16 cellular contexts compared by ENCODE assay signal in genomic region chr10:132158810-132159209, GRCh38. TPM values are rescaled to one million over a fixed set of nuclear protein-coding genes. Genes with fewer than 3 reads are reported as not detected.
DNase-seq lines count a peak whose midpoint lies in the region; ATAC-seq, FAIRE-seq and TF ChIP-seq lines count a peak whose summit lies in the region.
"Had no signal": no experiment of that assay in that cellular context is flagged by ENCODE, and none has a peak within 500 bp of the region (broad histone marks: within the 10 kb centered on the region; RNA-seq: fewer than 3 reads in every experiment).

No MANE protein-coding gene starts in this region.

- peak overlapping the region; percentile 38 for H3K4me3 ChIP-seq in naive thymus-derived CD4-positive, alpha-beta T cell (ENCODE audit: low read length)
- no peak overlapping the region for H3K4me3 ChIP-seq in thyroid gland (replicated peaks in 1 of 3)
- no peak overlapping the region for H3K4me3 ChIP-seq in small intestine (ENCODE audit: low read depth in 1 of 2, low read length in 2 of 2)
- H3K4me3 ChIP-seq: thoracic aorta had no signal

- H3K36me3 ChIP-seq in naive thymus-derived CD4-positive, alpha-beta T cell (ENCODE audit: control insufficient read depth in 2 of 3, insufficient read depth in 3 of 3, low read length in 3 of 3) = no peaks in the 10 kb centered on the region
- no peaks in the 10 kb centered on the region for H3K36me3 ChIP-seq in thyroid gland
- H3K36me3 ChIP-seq in small intestine (ENCODE audit: control insufficient read depth in 2 of 2, insufficient read depth in 2 of 2, low read length in 2 of 2) = no peaks in the 10 kb centered on the region
- H3K36me3 ChIP-seq: thoracic aorta had no signal

- peak overlapping the region; percentile 56 for H3K27ac Mint-ChIP-seq in activated CD8-positive, alpha-beta memory T cell treated with anti-CD3 and anti-CD28 coated beads, Interleukin-2, amount 10 ng/mL, durations not matched to agents 7 days and 5 days
- H3K27ac Mint-ChIP-seq in naive thymus-derived CD4-positive, alpha-beta T cell = peak overlapping the region in 8 of 9 donors; percentile 46 to 100 (median 98)

- peaks cover 3% of the 10 kb centered on the region for H3K27me3 Mint-ChIP-seq in activated CD8-positive, alpha-beta memory T cell treated with anti-CD3 and anti-CD28 coated beads, Interleukin-2, amount 10 ng/mL, durations not matched to agents 7 days and 5 days
- no peaks in the 10 kb centered on the region for H3K27me3 Mint-ChIP-seq in naive thymus-derived CD4-positive, alpha-beta T cell
- H3K27me3 Mint-ChIP-seq: activated naive CD4-positive, alpha-beta T cell treated with anti-CD3 and anti-CD28 coated beads, Interleukin-2, amount 50 U/mL, for 24 hours had no signal

- intact Hi-C loops in naive thymus-derived CD4-positive, alpha-beta T cell (cut with micrococcal nuclease) = loop anchor here (1.0 to 5.0 kb wide), 8 partner anchors 27 to 1118 kb away; partner anchors contain the start of genes ADAM8 (in 1 of the 2), DPYSL4 (in 1 of the 2), INPP5A (in 1 of the 2) and LRRC27 (in 1 of the 2)
- intact Hi-C loops in thyroid gland (cut with DNase I) = no loop called here

- WGBS in thyroid gland, 2 donors = 60% methylated on average over 1 of the region's 7 CpGs; no CpG with 5 or more reads in 1 of the 2 donors
- WGBS in small intestine, 3 donors = 62 to 88% (median 82%) methylated on average over 2 to 7 of the region's 7 CpGs

- no peaks in the 10 kb centered on the region for H3K9me3 ChIP-seq in naive thymus-derived CD4-positive, alpha-beta T cell (ENCODE audit: control insufficient read depth in 2 of 3, low read length in 3 of 3)
- H3K9me3 ChIP-seq in thyroid gland = no peaks in the 10 kb centered on the region
- no peaks in the 10 kb centered on the region for H3K9me3 ChIP-seq in small intestine (ENCODE audit: control insufficient read depth, low read depth)
- H3K9me3 ChIP-seq: thoracic aorta had no signal

- ATAC-seq in activated CD8-positive, alpha-beta memory T cell treated with anti-CD3 and anti-CD28 coated beads, Interleukin-2, amount 10 ng/mL, durations not matched to agents 7 days and 5 days = no peak
- ATAC-seq in naive thymus-derived CD4-positive, alpha-beta T cell = no peak
- ATAC-seq: left lobe of liver had no signal

- H3K36me3 Mint-ChIP-seq in activated CD8-positive, alpha-beta memory T cell treated with anti-CD3 and anti-CD28 coated beads, Interleukin-2, amount 10 ng/mL, durations not matched to agents 7 days and 5 days = peaks cover 2% of the 10 kb centered on the region
- H3K36me3 Mint-ChIP-seq in naive thymus-derived CD4-positive, alpha-beta T cell = peaks cover 0 to 3% (median 0%) of the 10 kb centered on the region in 5 donors
- H3K36me3 Mint-ChIP-seq: activated naive CD4-positive, alpha-beta T cell treated with anti-CD3 and anti-CD28 coated beads, Interleukin-2, amount 50 U/mL, for 24 hours; naive B cell had no signal

- no peak for DNase-seq in activated CD8-positive, alpha-beta memory T cell treated with anti-CD3 and anti-CD28 coated beads, Interleukin-2, amount 10 ng/mL, durations not matched to agents 7 days and 5 days
- DNase-seq in activated CD8-positive, alpha-beta memory T cell treated with anti-CD3 and anti-CD28 coated beads, Interleukin-2, amount 50 U/mL, for 4 hours = no peak
- DNase-seq in NAMALWA (ENCODE audit: low spot score) (peak; percentile 57), thyroid gland (no peak), NK-92 (lab: John Stamatoyannopoulos, UW; ENCODE audit: unreplicated experiment) (no peak), small intestine (no peak)
- DNase-seq in activated T-cell treated with anti-CD3 and anti-CD28 coated beads, Interleukin-2, amount 50 U/mL, for 48 hours = peak; percentile 25 to 33
- DNase-seq in naive thymus-derived CD4-positive, alpha-beta T cell = peak in 7 of 9 donors; percentile 35 to 86 (median 53)
- DNase-seq: activated CD4-positive, CD25-positive, alpha-beta regulatory T cell treated with anti-CD3 and anti-CD28 coated beads, Interleukin-2, amount 50 U/mL, for 72 hours; COR-L47; GDM1; naive B cell; NCI-H510A treated with DMSO at 0.1 percent for 48 hours had no signal

- no peak for TF ChIP-seq POLR2A in thyroid gland (IDR thresholded peaks at IDR 0.05)

- FAIRE-seq in small intestine (lab: Jason Lieb, UNC) = no peak

- POLR2A ChIA-PET in naive thymus-derived CD4-positive, alpha-beta T cell (lab: Charles Lee) = no interaction called here

- H3K4me3 Mint-ChIP-seq in activated CD8-positive, alpha-beta memory T cell treated with anti-CD3 and anti-CD28 coated beads, Interleukin-2, amount 10 ng/mL, durations not matched to agents 7 days and 5 days = no peak overlapping the region
- peak overlapping the region in 9 of 10 donors; percentile 34 to 79 (median 65) for H3K4me3 Mint-ChIP-seq in naive thymus-derived CD4-positive, alpha-beta T cell
- H3K4me3 Mint-ChIP-seq: activated naive CD4-positive, alpha-beta T cell treated with anti-CD3 and anti-CD28 coated beads, Interleukin-2, amount 50 U/mL, for 24 hours had no signal

- no peaks in the 10 kb centered on the region for H3K27me3 ChIP-seq in naive thymus-derived CD4-positive, alpha-beta T cell (ENCODE audit: control insufficient read depth in 2 of 2, insufficient read depth in 2 of 2, low read length in 2 of 2)
- no peaks in the 10 kb centered on the region for H3K27me3 ChIP-seq in thyroid gland
- H3K27me3 ChIP-seq in small intestine (ENCODE audit: control insufficient read depth in 2 of 2, insufficient read depth in 2 of 2, low read length in 2 of 2) = no peaks in the 10 kb centered on the region

- H3K4me1 Mint-ChIP-seq in activated CD8-positive, alpha-beta memory T cell treated with anti-CD3 and anti-CD28 coated beads, Interleukin-2, amount 10 ng/mL, durations not matched to agents 7 days and 5 days = peaks cover 25% of the 10 kb centered on the region
- peaks cover 13 to 50% (median 40%) of the 10 kb centered on the region in 7 donors for H3K4me1 Mint-ChIP-seq in naive thymus-derived CD4-positive, alpha-beta T cell

- CTCF ChIA-PET in activated CD8-positive, alpha-beta memory T cell treated with anti-CD3 and anti-CD28 coated beads, Interleukin-2, amount 10 ng/mL, durations not matched to agents 7 days and 5 days (lab: Charles Lee) = no interaction called here
- CTCF ChIA-PET in naive thymus-derived CD4-positive, alpha-beta T cell (lab: Charles Lee) = no interaction called here

- no peaks in the 10 kb centered on the region for H3K9me3 Mint-ChIP-seq in activated CD8-positive, alpha-beta memory T cell treated with anti-CD3 and anti-CD28 coated beads, Interleukin-2, amount 10 ng/mL, durations not matched to agents 7 days and 5 days (ENCODE audit: low read depth)
- H3K9me3 Mint-ChIP-seq in naive thymus-derived CD4-positive, alpha-beta T cell = peaks cover 0 to 11% (median 0%) of the 10 kb centered on the region in 11 donors
- H3K9me3 Mint-ChIP-seq: activated naive CD4-positive, alpha-beta T cell treated with anti-CD3 and anti-CD28 coated beads, Interleukin-2, amount 50 U/mL, for 24 hours had no signal

- no peak for TF ChIP-seq CTCF in thyroid gland (IDR thresholded peaks at IDR 0.05)

- peaks cover 23 to 36% of the 10 kb centered on the region in 2 donors for H3K4me1 ChIP-seq in naive thymus-derived CD4-positive, alpha-beta T cell (ENCODE audit: control insufficient read depth in 2 of 2, insufficient read depth in 2 of 2, low read length in 2 of 2)
- H3K4me1 ChIP-seq in thyroid gland (peaks cover 11 to 16% of the 10 kb centered on the region in 2 donors), small intestine (ENCODE audit: control insufficient read depth in 2 of 2, insufficient read depth in 1 of 2, low read depth in 1 of 2, low read length in 1 of 2) (no peaks in the 10 kb centered on the region)

- peak overlapping the region; percentile 99 for H3K27ac ChIP-seq in naive thymus-derived CD4-positive, alpha-beta T cell (ENCODE audit: low read depth, low read length)
- H3K27ac ChIP-seq in thyroid gland (no peak overlapping the region), small intestine (ENCODE audit: low read depth in 1 of 2, low read length in 1 of 2) (no peak overlapping the region)
- H3K27ac ChIP-seq: thoracic aorta had no signal

RNA-seq across cellular contexts. Expression of gene DPYSL4, which starts 27.9 kb away (rescaled TPM):
- 1 to 10 TPM; 1.5 to 2.6 TPM for total RNA-seq in activated CD8-positive, alpha-beta memory T cell treated with anti-CD3 and anti-CD28 coated beads, Interleukin-2, amount 10 ng/mL, durations not matched to agents 7 days and 5 days
- total RNA-seq in naive thymus-derived CD4-positive, alpha-beta T cell = 10 to 100 TPM in 2 of 5 experiments, 1 to 10 TPM in 2, under 1 TPM in 1; 0.66 to 60.0 (median 9.4) TPM
- polyA plus RNA-seq in naive thymus-derived CD4-positive, alpha-beta T cell = 10 to 100 TPM in 1 of 2 donors, under 1 TPM in 1; 0.35 to 18.2 TPM
- total RNA-seq in thyroid gland = 1 to 10 TPM in 1 of 4 donors, under 1 TPM in 3; 0.54 to 1.5 (median 0.81) TPM
- 1 to 10 TPM in 1 of 3 donors, not detected in 2; 1.0 TPM for polyA plus RNA-seq in small intestine

Comparison
In these comparisons a context has a peak if more than half of its experiments do, and no peak if none do; other contexts are left out.
1. DNase-seq: peak in NAMALWA (single experiment), activated T-cell treated with anti-CD3 and anti-CD28 coated beads, Interleukin-2, amount 50 U/mL, for 48 hours (2 of 2) and naive thymus-derived CD4-positive, alpha-beta T cell (7 of 9); none in activated CD8-positive, alpha-beta memory T cell treated with anti-CD3 and anti-CD28 coated beads, Interleukin-2, amount 10 ng/mL, durations not matched to agents 7 days and 5 days (single experiment), activated CD8-positive, alpha-beta memory T cell treated with anti-CD3 and anti-CD28 coated beads, Interleukin-2, amount 50 U/mL, for 4 hours (single experiment), thyroid gland (0 of 2), NK-92 (single experiment) and small intestine (single experiment).